ENCODE assay signal across 6 cellular contexts in genomic region chr9:113454914-113455761, GRCh38. TPM values are rescaled to one million over a fixed set of nuclear protein-coding genes. Genes with fewer than 3 reads are reported as not detected.
DNase-seq lines count a peak whose midpoint lies in the region; TF ChIP-seq lines count a peak whose summit lies in the region.

No MANE protein-coding gene starts in this region.

- peak overlapping the region; percentile 38; the same call in 1 of the 2 replicates for H3K9ac ChIP-seq in iPS-20b (ENCODE audit: low read depth, low read length)

- H3K79me2 ChIP-seq in PC-9 (ENCODE audit: low read depth), result no peaks in the 10 kb centered on the region

- peak; percentile 76 for DNase-seq in DMS53 (lab: John Stamatoyannopoulos, UW)
- peak; percentile 68 to 79 for DNase-seq in PC-9
- DNase-seq in Ammon's horn (ENCODE audit: low spot score), result no peak
- no peak for DNase-seq in CD1c-positive myeloid dendritic cell (ENCODE audit: extremely low spot score)
- DNase-seq in activated CD4-positive, alpha-beta T cell treated with anti-CD3 and anti-CD28 coated beads, Interleukin-2, amount 50 U/mL, for 4 hours, result no peak

- peak overlapping the region; percentile 51 for H3K4me2 ChIP-seq in PC-9

- H3K9me3 ChIP-seq in PC-9 (ENCODE audit: insufficient read depth, low read depth) (no peaks in the 10 kb centered on the region), iPS-20b (ENCODE audit: insufficient read depth, low read depth, low read length) (no peaks in the 10 kb centered on the region)

- peak overlapping the region; percentile 85 for H3K27ac ChIP-seq in PC-9
- no peak overlapping the region for H3K27ac ChIP-seq in iPS-20b (ENCODE audit: low read length)

- TSS peak; percentile 95 for BruUV-seq in PC-9 (replicated peaks; lab: Mats Ljungman, UMichigan)

- intact Hi-C loops in PC-9 (cut with micrococcal nuclease; ENCODE audit: unreplicated experiment), result loop anchor here (1.0 kb wide), 2 partner anchors 10 to 125 kb away; no protein-coding TSS in a partner anchor

- H3F3A ChIP-seq in PC-9 (ENCODE audit: insufficient read depth, low read depth), result peaks cover 28% of the 10 kb centered on the region

- H3K4me1 ChIP-seq in PC-9 (replicated peaks; ENCODE audit: insufficient read depth) (peaks cover 28% of the 10 kb centered on the region), iPS-20b (ENCODE audit: insufficient read depth, low read length) (peaks cover 12% of the 10 kb centered on the region; the same call in 1 of the 2 replicates)

- CTCF ChIA-PET in PC-9 (lab: Charles Lee), result interaction anchor here (0.6 to 1.5 kb wide), 5 partner anchors 9 to 203 kb away, joined by 3 to 5 read pairs (median 4); no protein-coding TSS in a partner anchor

- no peaks in the 10 kb centered on the region for H4K20me1 ChIP-seq in PC-9 (ENCODE audit: insufficient read depth)

- H3K9me2 ChIP-seq in PC-9 (ENCODE audit: insufficient read depth), result no peaks in the 10 kb centered on the region

- peak overlapping the region; percentile 85 for H2AFZ ChIP-seq in PC-9

- no peak for TF ChIP-seq CTCF in PC-9 (conservative IDR thresholded peaks at IDR 0.05)

- H3K27me3 ChIP-seq in PC-9 (ENCODE audit: insufficient read depth, low read depth) (no peaks in the 10 kb centered on the region), iPS-20b (ENCODE audit: insufficient read depth, low read length) (no peaks in the 10 kb centered on the region)

- POLR2A ChIA-PET in PC-9 (lab: Charles Lee; ENCODE audit: unreplicated experiment), result interaction anchor here (0.5 to 0.6 kb wide), 6 partner anchors 10 to 842 kb away, joined by 3 to 6 read pairs (median 4); partner anchors contain the start of genes C9orf43 and POLE3

- H3K4me3 ChIP-seq in PC-9 (no peak overlapping the region), iPS-20b (ENCODE audit: low read length) (no peak overlapping the region)

- no peaks in the 10 kb centered on the region for H3K36me3 ChIP-seq in PC-9 (ENCODE audit: low read depth)
- H3K36me3 ChIP-seq in iPS-20b (ENCODE audit: insufficient read depth, low read depth, low read length), result no peaks in the 10 kb centered on the region

RNA-seq across cellular contexts. Expression of gene RGS3, which starts 8.4 kb away (rescaled TPM):
- total RNA-seq in PC-9 (2021), result 61.8 and 75.8 TPM in 2 replicates

RNA-seq across cellular contexts. Expression of gene C9orf43, which starts 44.6 kb away (rescaled TPM):
- total RNA-seq in PC-9 (2021), result 1.5 and 2.5 TPM in 2 replicates

RNA-seq across cellular contexts. Expression of gene POLE3, which starts 44.7 kb away (rescaled TPM):
- total RNA-seq in PC-9 (2021), result 53.8 and 64.5 TPM in 2 replicates

RNA-seq across cellular contexts. Expression of gene ALAD, which starts 54.1 kb away (rescaled TPM):
- 33.3 and 42.7 TPM in 2 replicates for total RNA-seq in PC-9 (2021)

Comparison
In these comparisons a context has a peak if more than half of its experiments do, and no peak if none do; other contexts are left out.
1. DNase-seq: peak in DMS53 (single experiment) and PC-9 (2 of 2); none in Ammon's horn (single experiment), CD1c-positive myeloid dendritic cell (single experiment) and activated CD4-positive, alpha-beta T cell treated with anti-CD3 and anti-CD28 coated beads, Interleukin-2, amount 50 U/mL, for 4 hours (0 of 2).